Comparison of ENCODE assay signal across 9 cellular contexts in genomic region chr16:13956635-13957196, GRCh38. TPM values are rescaled to one million over a fixed set of nuclear protein-coding genes. Genes with fewer than 3 reads are reported as not detected.
DNase-seq lines count a peak whose midpoint lies in the region; FAIRE-seq and TF ChIP-seq lines count a peak whose summit lies in the region.
"Had no signal": no experiment of that assay in that cellular context is flagged by ENCODE, and none has a peak within 500 bp of the region (broad histone marks: within the 10 kb centered on the region; RNA-seq: fewer than 3 reads in every experiment).

No MANE protein-coding gene starts in this region.

- peaks cover 4% of the 10 kb centered on the region for H3K27me3 Mint-ChIP-seq in activated naive CD4-positive, alpha-beta T cell treated with anti-CD3 and anti-CD28 coated beads, Interleukin-2, amount 10 ng/mL, durations not matched to agents 7 days and 5 days
- H3K27me3 Mint-ChIP-seq in activated naive CD4-positive, alpha-beta T cell treated with anti-CD3 and anti-CD28 coated beads for 36 hours (ENCODE audit: low read depth) = peaks cover 5% of the 10 kb centered on the region

- H3K36me3 ChIP-seq in OCI-LY1 (ENCODE audit: insufficient read depth, low read length) = no peaks in the 10 kb centered on the region
- no peaks in the 10 kb centered on the region for H3K36me3 ChIP-seq in esophagus muscularis mucosa
- H3K36me3 ChIP-seq in suprapubic skin = no peaks in the 10 kb centered on the region
- H3K36me3 ChIP-seq in kidney (ENCODE audit: control insufficient read depth in 1 of 2, insufficient read depth in 2 of 2, low read length in 2 of 2) = no peaks in the 10 kb centered on the region

- no peak overlapping the region for H3K27ac Mint-ChIP-seq in activated naive CD4-positive, alpha-beta T cell treated with anti-CD3 and anti-CD28 coated beads, Interleukin-2, amount 10 ng/mL, durations not matched to agents 7 days and 5 days
- no peak overlapping the region for H3K27ac Mint-ChIP-seq in activated naive CD4-positive, alpha-beta T cell treated with anti-CD3 and anti-CD28 coated beads for 36 hours

- TF ChIP-seq POLR2A in esophagus muscularis mucosa (IDR thresholded peaks at IDR 0.05; ENCODE audit: low read depth) (no peak), suprapubic skin (IDR thresholded peaks at IDR 0.05) (no peak)

- H3K9me3 ChIP-seq in OCI-LY1 (ENCODE audit: low read length) (no peaks in the 10 kb centered on the region), esophagus muscularis mucosa (no peaks in the 10 kb centered on the region), suprapubic skin (no peaks in the 10 kb centered on the region), kidney (ENCODE audit: control insufficient read depth in 1 of 2, low read length in 2 of 2) (no peaks in the 10 kb centered on the region)

- FAIRE-seq in kidney (lab: Jason Lieb, UNC) = no peak

- peak overlapping the region; percentile 48 for H3K4me2 ChIP-seq in OCI-LY1 (ENCODE audit: low read length)

- TF ChIP-seq CTCF in OCI-LY1 (IDR thresholded peaks at IDR 0.05; ENCODE audit: low read length) (no peak), esophagus muscularis mucosa (IDR thresholded peaks at IDR 0.05) (no peak), suprapubic skin (IDR thresholded peaks at IDR 0.05) (no peak), kidney (IDR thresholded peaks at IDR 0.05; ENCODE audit: borderline replicate concordance, extremely low read depth, insufficient read depth) (no peak)

- CTCF ChIA-PET in activated naive CD4-positive, alpha-beta T cell treated with anti-CD3 and anti-CD28 coated beads, Interleukin-2, amount 10 ng/mL, durations not matched to agents 7 days and 5 days (lab: Charles Lee) = no interaction called here
- CTCF ChIA-PET in activated naive CD4-positive, alpha-beta T cell treated with anti-CD3 and anti-CD28 coated beads for 36 hours (lab: Charles Lee) = no interaction called here

- H3K27me3 ChIP-seq in OCI-LY1 (ENCODE audit: insufficient read depth, low read length) = no peaks in the 10 kb centered on the region
- no peaks in the 10 kb centered on the region for H3K27me3 ChIP-seq in esophagus muscularis mucosa
- no peaks in the 10 kb centered on the region for H3K27me3 ChIP-seq in suprapubic skin

- peaks cover 40% of the 10 kb centered on the region for H3K4me1 ChIP-seq in OCI-LY1 (ENCODE audit: insufficient read depth, low read length, severe bottlenecking)
- H3K4me1 ChIP-seq in esophagus muscularis mucosa = peaks cover 9 to 20% (median 18%) of the 10 kb centered on the region in 4 donors
- peaks cover 36% of the 10 kb centered on the region for H3K4me1 ChIP-seq in suprapubic skin
- peaks cover 5 to 8% of the 10 kb centered on the region in 2 donors for H3K4me1 ChIP-seq in kidney (ENCODE audit: control insufficient read depth in 1 of 2, insufficient read depth in 1 of 2, low read depth in 1 of 2, low read length in 2 of 2)

- H3K36me3 Mint-ChIP-seq in activated naive CD4-positive, alpha-beta T cell treated with anti-CD3 and anti-CD28 coated beads, Interleukin-2, amount 10 ng/mL, durations not matched to agents 7 days and 5 days = no peaks in the 10 kb centered on the region
- no peaks in the 10 kb centered on the region for H3K36me3 Mint-ChIP-seq in activated naive CD4-positive, alpha-beta T cell treated with anti-CD3 and anti-CD28 coated beads for 36 hours (ENCODE audit: low read depth)

- intact Hi-C loops in activated naive CD4-positive, alpha-beta T cell treated with anti-CD3 and anti-CD28 coated beads for 36 hours (cut with micrococcal nuclease) = no loop called here
- intact Hi-C loops in esophagus muscularis mucosa (cut with DNase I) (loop anchor here (10.0 kb wide), 1 partner anchor 58 kb away; no protein-coding TSS in a partner anchor), kidney (cut with DNase I) (no loop called here)

- H3K79me2 ChIP-seq in OCI-LY1 (ENCODE audit: insufficient read depth, low read length) = no peaks in the 10 kb centered on the region

- 49% methylated on average over 14 of the region's 14 CpGs for WGBS in esophagus muscularis mucosa
- 45% methylated on average over 14 of the region's 14 CpGs for WGBS in suprapubic skin

- DNase-seq in activated naive CD4-positive, alpha-beta T cell treated with anti-CD3 and anti-CD28 coated beads, Interleukin-2, amount 10 ng/mL, durations not matched to agents 7 days and 5 days = no peak
- no peak for DNase-seq in activated naive CD4-positive, alpha-beta T cell treated with anti-CD3 and anti-CD28 coated beads for 36 hours
- DNase-seq in esophagus muscularis mucosa (ENCODE audit: extremely low spot score) (no peak), suprapubic skin (ENCODE audit: low spot score in 2 of 2) (no peak), SW480 (ENCODE audit: low spot score) (no peak), kidney (no peak)
- DNase-seq in stimulated activated CD4-positive, alpha-beta T cell treated with anti-CD3 and anti-CD28 coated beads, Interleukin-1b, Interleukin-23, amount 100 ng/mL, for 48 hours = no peak
- DNase-seq: activated CD8-positive, alpha-beta memory T cell treated with anti-CD3 and anti-CD28 coated beads for 24 hours had no signal

- peak overlapping the region; percentile 2 for H2AFZ ChIP-seq in OCI-LY1 (ENCODE audit: low read length)

- H3K4me3 Mint-ChIP-seq in activated naive CD4-positive, alpha-beta T cell treated with anti-CD3 and anti-CD28 coated beads, Interleukin-2, amount 10 ng/mL, durations not matched to agents 7 days and 5 days = peak overlapping the region; percentile 22
- H3K4me3 Mint-ChIP-seq in activated naive CD4-positive, alpha-beta T cell treated with anti-CD3 and anti-CD28 coated beads for 36 hours = no peak overlapping the region

- no peaks in the 10 kb centered on the region for H3F3A ChIP-seq in OCI-LY1 (ENCODE audit: insufficient read depth, low read length)

- peak overlapping the region; percentile 21; the same call in 1 of the 2 replicates for H3K9ac ChIP-seq in OCI-LY1 (ENCODE audit: low read length)
- H3K9ac ChIP-seq in kidney (ENCODE audit: low read length in 2 of 2) = peak overlapping the region in 1 of 2 donors; percentile 14

- H3K27ac ChIP-seq in OCI-LY1 (ENCODE audit: low read depth, low read length, poor library complexity, severe bottlenecking) (peak overlapping the region; percentile 50), esophagus muscularis mucosa (replicated peaks in 1 of 4) (peak overlapping the region; percentile 46 to 77 (median 70)), suprapubic skin (peak overlapping the region; percentile 90), kidney (ENCODE audit: low read depth in 2 of 2, low read length in 2 of 2) (peak overlapping the region in 1 of 2 donors; percentile 23)

- no peaks in the 10 kb centered on the region for H4K20me1 ChIP-seq in OCI-LY1 (ENCODE audit: insufficient read depth, low read length)

- no peaks in the 10 kb centered on the region for H3K9me3 Mint-ChIP-seq in activated naive CD4-positive, alpha-beta T cell treated with anti-CD3 and anti-CD28 coated beads, Interleukin-2, amount 10 ng/mL, durations not matched to agents 7 days and 5 days
- no peaks in the 10 kb centered on the region for H3K9me3 Mint-ChIP-seq in activated naive CD4-positive, alpha-beta T cell treated with anti-CD3 and anti-CD28 coated beads for 36 hours

- no peaks in the 10 kb centered on the region for H3K9me2 ChIP-seq in OCI-LY1 (ENCODE audit: low read depth, low read length)

- TF ChIP-seq EP300 in esophagus muscularis mucosa (IDR thresholded peaks at IDR 0.05) = no peak
- TF ChIP-seq EP300 in suprapubic skin (IDR thresholded peaks at IDR 0.05) = no peak

- H3K4me1 Mint-ChIP-seq in activated naive CD4-positive, alpha-beta T cell treated with anti-CD3 and anti-CD28 coated beads, Interleukin-2, amount 10 ng/mL, durations not matched to agents 7 days and 5 days = peaks cover 10% of the 10 kb centered on the region
- H3K4me1 Mint-ChIP-seq in activated naive CD4-positive, alpha-beta T cell treated with anti-CD3 and anti-CD28 coated beads for 36 hours (ENCODE audit: low read depth) = peaks cover 12% of the 10 kb centered on the region

- H3K4me3 ChIP-seq in OCI-LY1 (ENCODE audit: low read depth, low read length, poor library complexity, severe bottlenecking) = peak overlapping the region; percentile 29
- H3K4me3 ChIP-seq in esophagus muscularis mucosa = peak overlapping the region; percentile 28 to 50 (median 44)
- H3K4me3 ChIP-seq in suprapubic skin = peak overlapping the region; percentile 35
- peak overlapping the region in 1 of 2 donors; percentile 14 for H3K4me3 ChIP-seq in kidney (ENCODE audit: low read length in 2 of 2)

RNA-seq across cellular contexts. Expression of gene ERCC4, which starts 36.8 kb away (rescaled TPM):
- total RNA-seq in activated naive CD4-positive, alpha-beta T cell treated with anti-CD3 and anti-CD28 coated beads for 36 hours = 10 to 100 TPM; 10.3 to 10.7 TPM
- total RNA-seq in esophagus muscularis mucosa (1 to 10 TPM; 4.6 to 10.0 (median 8.6) TPM), suprapubic skin (1 to 10 TPM; 4.3 to 6.0 (median 5.2) TPM), kidney (10.5 TPM)
- 2.0 TPM for polyA plus RNA-seq in kidney (ENCODE audit: insufficient read depth, low read depth, low replicate concordance)
